In the genomic region with DNA sequence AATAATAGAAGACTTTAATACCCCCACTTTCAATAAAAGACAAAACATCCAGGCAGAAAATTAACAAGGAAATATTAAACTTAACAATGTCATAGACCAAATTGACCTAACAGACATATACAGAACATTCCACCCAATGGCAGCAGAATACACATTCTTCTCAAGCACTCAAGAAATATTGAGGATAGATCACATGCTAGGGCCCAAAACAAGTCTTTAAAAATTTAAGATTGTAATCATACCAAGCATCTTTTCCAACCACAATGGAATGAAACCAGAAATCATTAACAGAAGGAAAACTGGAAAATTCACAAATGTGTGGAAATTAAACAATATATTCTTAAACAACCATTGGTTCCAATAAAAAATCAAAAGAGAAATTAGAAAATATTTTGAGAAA, we compare ENCODE assay signal across 16 cellular contexts.
DNase-seq lines count a peak whose midpoint lies in the region; ATAC-seq and TF ChIP-seq lines count a peak whose summit lies in the region.
"Had no signal": no experiment of that assay in that cellular context is flagged by ENCODE, and none has a peak within 500 bp of the region (broad histone marks: within the 10 kb centered on the region; RNA-seq: fewer than 3 reads in every experiment).

No MANE protein-coding gene starts in this region.

- H3K9me3 ChIP-seq in upper lobe of right lung: no peaks in the 10 kb centered on the region
- H3K9me3 ChIP-seq: BLaER1 had no signal

- no peak overlapping the region for H3K27ac ChIP-seq in upper lobe of right lung
- H3K27ac ChIP-seq: BLaER1 had no signal

- CTCF ChIA-PET in BJ (lab: Yijun Ruan, JAX): no interaction called here

- H3K27ac Mint-ChIP-seq in osteocyte (ENCODE audit: unreplicated experiment): peak overlapping the region; percentile 59
- H3K27ac Mint-ChIP-seq: CD8-positive, alpha-beta memory T cell; HFFc6 had no signal

- H3K36me3 ChIP-seq in BJ (ENCODE audit: control insufficient read depth, insufficient read depth, low read length): no peaks in the 10 kb centered on the region
- H3K36me3 ChIP-seq in upper lobe of right lung: no peaks in the 10 kb centered on the region
- H3K36me3 ChIP-seq: BLaER1 had no signal

- H3K27me3 ChIP-seq in BJ (ENCODE audit: control insufficient read depth, insufficient read depth, low read length) (no peaks in the 10 kb centered on the region), upper lobe of right lung (no peaks in the 10 kb centered on the region)
- H3K27me3 ChIP-seq: BLaER1 had no signal

- intact Hi-C loops in upper lobe of right lung (cut with DNase I): no loop called here

- no peak overlapping the region for H3K4me3 Mint-ChIP-seq in osteocyte (ENCODE audit: unreplicated experiment)
- H3K4me3 Mint-ChIP-seq: CD8-positive, alpha-beta memory T cell; HFFc6 had no signal

- POLR2A ChIA-PET in BJ (lab: Charles Lee): no interaction called here

- H3K4me3 ChIP-seq in BJ (ENCODE audit: low read depth, low read length) (no peak overlapping the region), upper lobe of right lung (no peak overlapping the region)
- H3K4me3 ChIP-seq: BLaER1 had no signal

- H3K4me1 Mint-ChIP-seq in osteocyte (ENCODE audit: unreplicated experiment): peaks cover 18% of the 10 kb centered on the region
- H3K4me1 Mint-ChIP-seq: CD8-positive, alpha-beta memory T cell had no signal

- ATAC-seq in upper lobe of right lung: no peak
- no peak for ATAC-seq in HG03095 (IDR thresholded peaks at IDR 0.05; ENCODE audit: unreplicated experiment)

- H3K27me3 Mint-ChIP-seq in osteocyte (ENCODE audit: unreplicated experiment): no peaks in the 10 kb centered on the region
- H3K27me3 Mint-ChIP-seq: CD8-positive, alpha-beta memory T cell had no signal

- H3K4me1 ChIP-seq in upper lobe of right lung: no peaks in the 10 kb centered on the region
- H3K4me1 ChIP-seq: BLaER1, Caco-2 had no signal

- no peak for TF ChIP-seq CTCF in BJ (IDR thresholded peaks at IDR 0.05; ENCODE audit: insufficient read depth, low read depth, low read length)
- TF ChIP-seq CTCF in osteocyte (IDR thresholded peaks at IDR 0.05): no peak
- no peak for TF ChIP-seq CTCF in upper lobe of right lung (IDR thresholded peaks at IDR 0.05)

- peak; percentile 41 for DNase-seq in BJ (ENCODE audit: low read depth)
- DNase-seq in astrocyte of the hippocampus (ENCODE audit: low read depth, low spot score): peak; percentile 2
- peak; percentile 32 for DNase-seq in fibroblast of peridontal ligament (ENCODE audit: extremely low read depth)
- DNase-seq in osteocyte (ENCODE audit: extremely low spot score, unreplicated experiment): no peak
- DNase-seq in upper lobe of right lung: no peak
- no peak for DNase-seq in foreskin melanocyte
- no peak for DNase-seq in stimulated activated CD4-positive, alpha-beta T cell treated with anti-CD3 and anti-CD28 coated beads, Interleukin-4, amount 100 ng/mL, for 24 hours
- DNase-seq: ACHN; Caco-2; CD8-positive, alpha-beta memory T cell; DND-41; HCEC 1CT; HFFc6; KBM-7 had no signal

- peaks cover 27% of the 10 kb centered on the region for H3K9me3 Mint-ChIP-seq in osteocyte (ENCODE audit: unreplicated experiment)

- H3K36me3 Mint-ChIP-seq in osteocyte (ENCODE audit: unreplicated experiment): peaks cover 32% of the 10 kb centered on the region
- H3K36me3 Mint-ChIP-seq: CD8-positive, alpha-beta memory T cell had no signal

Comparison
In these comparisons a context has a peak if more than half of its experiments do, and no peak if none do; other contexts are left out.
1. DNase-seq: peak in BJ (single experiment), astrocyte of the hippocampus (single experiment) and fibroblast of peridontal ligament (single experiment); none in osteocyte (single experiment), upper lobe of right lung (single experiment), foreskin melanocyte (single experiment) and stimulated activated CD4-positive, alpha-beta T cell treated with anti-CD3 and anti-CD28 coated beads, Interleukin-4, amount 100 ng/mL, for 24 hours (single experiment).